Comparison of ENCODE assay signal across 9 cellular contexts in the genomic region with DNA sequence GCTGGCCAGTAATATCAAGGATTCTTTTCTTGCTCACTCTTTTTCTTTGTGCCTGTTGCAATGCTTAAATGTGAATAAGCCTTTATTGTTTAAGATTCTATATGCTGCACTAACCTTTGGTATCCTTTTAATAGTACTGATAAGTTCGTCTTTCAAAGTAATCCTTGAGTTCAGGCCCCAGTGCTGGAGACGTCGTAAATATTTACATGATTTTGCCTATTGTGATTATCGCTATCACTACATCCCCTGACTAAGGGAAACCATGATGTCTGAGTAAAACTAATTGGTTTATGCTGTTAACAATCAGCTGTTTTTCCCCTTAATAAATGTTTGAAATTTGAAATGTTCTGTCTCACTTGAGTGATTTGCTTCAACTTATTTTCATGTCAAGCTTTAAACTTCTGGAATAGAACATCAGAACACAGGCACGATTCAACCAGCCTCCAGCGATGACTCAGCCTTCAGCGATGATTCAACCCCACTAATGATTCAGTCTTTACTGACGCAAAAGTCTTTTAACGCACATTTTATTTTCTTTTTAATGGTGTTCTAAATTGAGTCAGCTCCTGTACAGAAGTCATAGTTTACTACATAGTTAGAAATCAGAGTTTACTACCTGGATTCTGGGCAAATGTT. TPM values are rescaled to one million over a fixed set of nuclear protein-coding genes. Genes with fewer than 3 reads are reported as not detected.
DNase-seq lines count a peak whose midpoint lies in the region; ATAC-seq and TF ChIP-seq lines count a peak whose summit lies in the region.
"Had no signal": no experiment of that assay in that cellular context is flagged by ENCODE, and none has a peak within 500 bp of the region (broad histone marks: within the 10 kb centered on the region; RNA-seq: fewer than 3 reads in every experiment).

No MANE protein-coding gene starts in this region.

- H3K9me3 Mint-ChIP-seq in activated CD4-positive, alpha-beta T cell treated with anti-CD3 and anti-CD28 coated beads for 36 hours (ENCODE audit: low read depth), result no peaks in the 10 kb centered on the region

- DNase-seq in DMS79 treated with DMSO at 0.1 percent for 48 hours (lab: John Stamatoyannopoulos, UW), result peak; percentile 17
- no peak for DNase-seq in DMS79 (lab: John Stamatoyannopoulos, UW)
- DNase-seq in activated CD4-positive, alpha-beta T cell treated with anti-CD3 and anti-CD28 coated beads for 36 hours, result peak; percentile 86
- DNase-seq in dermis microvascular lymphatic vessel endothelial cell (ENCODE audit: low read depth in 2 of 2), result peak; percentile 55 to 88
- no peak for DNase-seq in omental fat pad (ENCODE audit: low spot score)
- DNase-seq in aorta, result peak; percentile 66 to 76
- DNase-seq in NCI-H146 (lab: John Stamatoyannopoulos, UW), result no peak

- no peak overlapping the region for H3K4me3 ChIP-seq in aorta (ENCODE audit: low read length in 2 of 2)

- H3K36me3 Mint-ChIP-seq in activated CD4-positive, alpha-beta T cell treated with anti-CD3 and anti-CD28 coated beads for 36 hours (ENCODE audit: low read depth), result peaks cover 66% of the 10 kb centered on the region

- peaks cover 57% of the 10 kb centered on the region for H3K4me1 Mint-ChIP-seq in activated CD4-positive, alpha-beta T cell treated with anti-CD3 and anti-CD28 coated beads for 36 hours

- intact Hi-C loops in activated CD4-positive, alpha-beta T cell treated with anti-CD3 and anti-CD28 coated beads for 36 hours (cut with DNase I, micrococcal nuclease), result loop anchor here (1.0 to 10.0 kb wide), 4 partner anchors 20 to 1733 kb away; a partner anchor contains a TSS
- intact Hi-C loops in aorta (cut with DNase I), result no loop called here

- H3K27me3 ChIP-seq in aorta (ENCODE audit: control insufficient read depth in 1 of 2, insufficient read depth in 2 of 2, low read length in 1 of 2), result no peaks in the 10 kb centered on the region

- POLR2A ChIA-PET in activated CD4-positive, alpha-beta T cell treated with anti-CD3 and anti-CD28 coated beads for 36 hours (lab: Charles Lee), result interaction anchor here (0.7 kb wide), 1 partner anchor 91 kb away, joined by 3 read pairs; no protein-coding TSS in a partner anchor

- no peaks in the 10 kb centered on the region for H3K36me3 ChIP-seq in aorta (ENCODE audit: control insufficient read depth in 1 of 2, insufficient read depth in 2 of 2, low read length in 1 of 2)

- peak; percentile 79 for ATAC-seq in activated CD4-positive, alpha-beta T cell treated with anti-CD3 and anti-CD28 coated beads for 36 hours
- ATAC-seq in omental fat pad (ENCODE audit: low FRiP score) (peak; percentile 75), aorta (ENCODE audit: low FRiP score) (no peak), HG03460 (IDR thresholded peaks at IDR 0.05; ENCODE audit: unreplicated experiment) (no peak)

- H3K27ac ChIP-seq in aorta (ENCODE audit: low read depth in 1 of 2, low read length in 2 of 2), result no peak overlapping the region

- H3K4me3 Mint-ChIP-seq in activated CD4-positive, alpha-beta T cell treated with anti-CD3 and anti-CD28 coated beads for 36 hours, result peak overlapping the region; percentile 47

- peak overlapping the region; percentile 91 for H3K27ac Mint-ChIP-seq in activated CD4-positive, alpha-beta T cell treated with anti-CD3 and anti-CD28 coated beads for 36 hours

- peaks cover 1 to 5% of the 10 kb centered on the region in 2 donors for H3K4me1 ChIP-seq in aorta (ENCODE audit: control insufficient read depth in 1 of 2, insufficient read depth in 2 of 2, low read length in 2 of 2)

- no peaks in the 10 kb centered on the region for H3K27me3 Mint-ChIP-seq in activated CD4-positive, alpha-beta T cell treated with anti-CD3 and anti-CD28 coated beads for 36 hours
- H3K27me3 Mint-ChIP-seq: B cell had no signal

- WGBS in aorta, 2 donors, result 50 to 55% methylated on average over 9 of the region's 9 CpGs

- TF ChIP-seq CTCF in omental fat pad (IDR thresholded peaks at IDR 0.05), result no peak

- CTCF ChIA-PET in activated CD4-positive, alpha-beta T cell treated with anti-CD3 and anti-CD28 coated beads for 36 hours (lab: Charles Lee), result interaction anchor here (0.6 to 4.2 kb wide), 4 partner anchors 9 to 1636 kb away, joined by 3 to 24 read pairs (median 7); no protein-coding TSS in a partner anchor

- H3K9me3 ChIP-seq in aorta (ENCODE audit: control insufficient read depth, low read length), result no peaks in the 10 kb centered on the region

RNA-seq across cellular contexts. Expression of a gene that starts 3.9 kb away (rescaled TPM):
- 10 to 100 TPM; 41.4 to 60.4 TPM for total RNA-seq in activated CD4-positive, alpha-beta T cell treated with anti-CD3 and anti-CD28 coated beads for 36 hours
- total RNA-seq in dermis microvascular lymphatic vessel endothelial cell (45.1 and 46.2 TPM in 2 replicates), omental fat pad (10 to 100 TPM; 21.7 to 69.7 (median 40.1) TPM), aorta (10 to 100 TPM; 20.7 to 30.1 TPM)
- polyA plus RNA-seq in aorta, result 10 to 100 TPM; 47.8 to 64.2 TPM

RNA-seq across cellular contexts. Expression of a gene that starts 20.1 kb away (rescaled TPM):
- 10 to 100 TPM; 36.5 to 39.0 TPM for total RNA-seq in activated CD4-positive, alpha-beta T cell treated with anti-CD3 and anti-CD28 coated beads for 36 hours
- total RNA-seq in dermis microvascular lymphatic vessel endothelial cell, result 13.1 and 13.5 TPM in 2 replicates
- total RNA-seq in omental fat pad, result 10 to 100 TPM; 13.8 to 21.0 (median 16.0) TPM
- 10 to 100 TPM in 1 of 2 donors, 1 to 10 TPM in 1; 9.6 to 14.2 TPM for total RNA-seq in aorta
- polyA plus RNA-seq in aorta, result 1 to 10 TPM; 5.3 to 5.5 TPM

Comparison
In these comparisons a context has a peak if more than half of its experiments do, and no peak if none do; other contexts are left out.
1. DNase-seq: peak in DMS79 treated with DMSO at 0.1 percent for 48 hours (single experiment), activated CD4-positive, alpha-beta T cell treated with anti-CD3 and anti-CD28 coated beads for 36 hours (single experiment), dermis microvascular lymphatic vessel endothelial cell (2 of 2) and aorta (2 of 2); none in DMS79 (single experiment), omental fat pad (single experiment) and NCI-H146 (single experiment).
2. ATAC-seq: peak in activated CD4-positive, alpha-beta T cell treated with anti-CD3 and anti-CD28 coated beads for 36 hours (single experiment) and omental fat pad (single experiment); none in aorta (single experiment) and HG03460 (single experiment).
3. intact Hi-C loops: an anchor here in activated CD4-positive, alpha-beta T cell treated with anti-CD3 and anti-CD28 coated beads for 36 hours (1.0 to 10.0 kb wide); none called in aorta.